In the genomic region with DNA sequence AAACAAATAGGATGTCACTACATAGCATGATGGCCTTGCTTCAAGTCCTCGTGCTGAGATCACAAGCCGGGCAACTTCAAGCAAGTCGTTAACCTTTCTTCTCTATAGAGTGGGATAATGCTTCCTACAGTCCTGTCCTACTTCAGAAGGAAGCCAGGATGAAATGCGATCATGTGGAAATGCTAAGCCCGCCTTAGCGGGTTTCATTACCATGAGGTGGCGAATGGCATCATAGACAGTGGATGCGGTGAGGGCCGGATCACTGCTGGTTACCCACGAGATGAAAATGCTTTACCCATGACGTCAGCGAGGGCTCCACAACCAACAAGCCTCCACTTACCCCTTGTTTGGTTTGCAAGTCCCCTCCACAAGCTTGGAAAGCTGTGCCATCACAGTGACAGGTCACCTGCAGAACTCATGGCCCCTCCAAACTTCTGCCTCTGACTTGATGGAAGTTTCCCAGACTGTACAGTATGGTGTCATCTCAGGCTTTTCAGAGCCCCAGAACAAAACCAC, we compare ENCODE assay signal across 15 cellular contexts.
DNase-seq lines count a peak whose midpoint lies in the region; ATAC-seq and TF ChIP-seq lines count a peak whose summit lies in the region.
"Had no signal": no experiment of that assay in that cellular context is flagged by ENCODE, and none has a peak within 500 bp of the region (broad histone marks: within the 10 kb centered on the region; RNA-seq: fewer than 3 reads in every experiment).

No MANE protein-coding gene starts in this region.

- H3K27ac Mint-ChIP-seq in neural progenitor cell (no peak overlapping the region), natural killer cell (no peak overlapping the region)
- H3K27ac Mint-ChIP-seq: B cell; CD8-positive, alpha-beta T cell had no signal

- no peaks in the 10 kb centered on the region for H3K9me3 ChIP-seq in neural progenitor cell (ENCODE audit: low read depth)
- H3K9me3 ChIP-seq: HAP-1 had no signal

- intact Hi-C loops in natural killer cell (cut with micrococcal nuclease): no loop called here

- no peaks in the 10 kb centered on the region for H4K20me1 ChIP-seq in neural progenitor cell (ENCODE audit: low read depth)
- H4K20me1 ChIP-seq: BLaER1 treated with 17β-estradiol and CSF1 and Interleukin-3, amounts not matched to agents 10 nM and 100 nM had no signal

- H3K27me3 ChIP-seq in neural progenitor cell: no peaks in the 10 kb centered on the region
- H3K27me3 ChIP-seq: BLaER1 treated with 17β-estradiol and CSF1 and Interleukin-3, amounts not matched to agents 10 nM and 100 nM had no signal

- H3K36me3 ChIP-seq in neural progenitor cell: no peaks in the 10 kb centered on the region
- H3K36me3 ChIP-seq: BLaER1 treated with 17β-estradiol and CSF1 and Interleukin-3, amounts not matched to agents 10 nM and 100 nM; HAP-1 had no signal

- H3K4me1 ChIP-seq in neural progenitor cell: no peaks in the 10 kb centered on the region
- H3K4me1 ChIP-seq: BLaER1 treated with 17β-estradiol and CSF1 and Interleukin-3, amounts not matched to agents 10 nM and 100 nM; HAP-1 had no signal

- H3F3A ChIP-seq in neural progenitor cell (ENCODE audit: low read depth): no peaks in the 10 kb centered on the region

- H3K27me3 Mint-ChIP-seq in neural progenitor cell (ENCODE audit: insufficient read depth, low read depth): no peaks in the 10 kb centered on the region
- peaks cover 0 to 19% of the 10 kb centered on the region in 2 donors for H3K27me3 Mint-ChIP-seq in natural killer cell (ENCODE audit: low read depth in 2 of 2)

- no peak overlapping the region for H3K4me2 ChIP-seq in neural progenitor cell
- H3K4me2 ChIP-seq: BLaER1 treated with 17β-estradiol and CSF1 and Interleukin-3, amounts not matched to agents 10 nM and 100 nM had no signal

- ATAC-seq in GM21367 (IDR thresholded peaks at IDR 0.05; ENCODE audit: unreplicated experiment): no peak
- no peak for ATAC-seq in natural killer cell
- ATAC-seq: CD8-positive, alpha-beta T cell had no signal

- H3K9ac ChIP-seq in neural progenitor cell: no peak overlapping the region
- H3K9ac ChIP-seq: BLaER1 treated with 17β-estradiol and CSF1 and Interleukin-3, amounts not matched to agents 10 nM and 100 nM; GM23248 had no signal

- no peak overlapping the region for H3K27ac ChIP-seq in neural progenitor cell
- H3K27ac ChIP-seq: BLaER1 treated with 17β-estradiol and CSF1 and Interleukin-3, amounts not matched to agents 10 nM and 100 nM; GM23248 had no signal

- H3K4me3 Mint-ChIP-seq in neural progenitor cell: no peak overlapping the region
- H3K4me3 Mint-ChIP-seq in natural killer cell: no peak overlapping the region
- H3K4me3 Mint-ChIP-seq: B cell; CD8-positive, alpha-beta T cell had no signal

- H3K9me3 Mint-ChIP-seq in neural progenitor cell (peaks cover 2% of the 10 kb centered on the region), natural killer cell (no peaks in the 10 kb centered on the region)
- H3K9me3 Mint-ChIP-seq: CD8-positive, alpha-beta T cell had no signal

- H3K36me3 Mint-ChIP-seq in neural progenitor cell (no peaks in the 10 kb centered on the region), natural killer cell (no peaks in the 10 kb centered on the region)
- H3K36me3 Mint-ChIP-seq: CD8-positive, alpha-beta T cell had no signal

- H2AFZ ChIP-seq in neural progenitor cell (replicated peaks): no peak overlapping the region
- H2AFZ ChIP-seq: GM23248 had no signal

- no peak overlapping the region for H3K4me3 ChIP-seq in neural progenitor cell
- H3K4me3 ChIP-seq: BLaER1 treated with 17β-estradiol and CSF1 and Interleukin-3, amounts not matched to agents 10 nM and 100 nM; GM23248; HAP-1 had no signal

- H3K79me2 ChIP-seq in neural progenitor cell (ENCODE audit: low read depth): no peaks in the 10 kb centered on the region

- DNase-seq in Daoy (ENCODE audit: low read depth) (peak; percentile 7), M059J (ENCODE audit: low read depth) (peak; percentile 23), astrocyte of the hippocampus (ENCODE audit: low read depth, low spot score) (peak; percentile 9), neural progenitor cell (ENCODE audit: low spot score) (peak; percentile 9), glomerular visceral epithelial cell (ENCODE audit: extremely low spot score) (no peak), NCI-H446 (lab: John Stamatoyannopoulos, UW) (no peak), natural killer cell (no peak)
- DNase-seq: Calu3; CD8-positive, alpha-beta T cell; DMS79 treated with DMSO at 0.1 percent for 48 hours; GM23248 had no signal

- no peak for TF ChIP-seq CTCF in neural progenitor cell (IDR thresholded peaks at IDR 0.05)
- no peak for TF ChIP-seq CTCF in natural killer cell (IDR thresholded peaks at IDR 0.05)

- H3K4me1 Mint-ChIP-seq in neural progenitor cell (peaks cover 7% of the 10 kb centered on the region), natural killer cell (no peaks in the 10 kb centered on the region)
- H3K4me1 Mint-ChIP-seq: B cell had no signal

Comparison
In these comparisons a context has a peak if more than half of its experiments do, and no peak if none do; other contexts are left out.
1. DNase-seq: peak in Daoy (single experiment), M059J (single experiment), astrocyte of the hippocampus (single experiment) and neural progenitor cell (single experiment); none in glomerular visceral epithelial cell (single experiment), NCI-H446 (0 of 2) and natural killer cell (single experiment).